ENCODE assay signal across 1 cellular context in genomic region chr5:132776932-132777208, GRCh38.
TF ChIP-seq lines count a peak whose summit lies in the region.

No MANE protein-coding gene starts in this region.

TF ChIP-seq in HepG2, 621 proteins besides CTCF, POLR2A, EP300 and RAD21:
- TF ChIP-seq CEBPG (CRISPR knock-in tag; IDR thresholded peaks at IDR 0.05): no peak
- no peak for TF ChIP-seq PRPF4 (IDR thresholded peaks at IDR 0.05; ENCODE audit: low read depth, low read length, poor library complexity, severe bottlenecking)
- no peak for TF ChIP-seq HOXA5 (CRISPR knock-in tag; IDR thresholded peaks at IDR 0.05)
- TF ChIP-seq, protein P1, sequence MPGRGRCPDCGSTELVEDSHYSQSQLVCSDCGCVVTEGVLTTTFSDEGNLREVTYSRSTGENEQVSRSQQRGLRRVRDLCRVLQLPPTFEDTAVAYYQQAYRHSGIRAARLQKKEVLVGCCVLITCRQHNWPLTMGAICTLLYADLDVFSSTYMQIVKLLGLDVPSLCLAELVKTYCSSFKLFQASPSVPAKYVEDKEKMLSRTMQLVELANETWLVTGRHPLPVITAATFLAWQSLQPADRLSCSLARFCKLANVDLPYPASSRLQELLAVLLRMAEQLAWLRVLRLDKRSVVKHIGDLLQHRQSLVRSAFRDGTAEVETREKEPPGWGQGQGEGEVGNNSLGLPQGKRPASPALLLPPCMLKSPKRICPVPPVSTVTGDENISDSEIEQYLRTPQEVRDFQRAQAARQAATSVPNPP (CRISPR knock-in tag; IDR thresholded peaks at IDR 0.05): 0 out of 2 replicates have a peak, but pooled peaks have one; percentile 29
TF ChIP-seq in HepG2: peak in this region for 1.
